In the genomic region with DNA sequence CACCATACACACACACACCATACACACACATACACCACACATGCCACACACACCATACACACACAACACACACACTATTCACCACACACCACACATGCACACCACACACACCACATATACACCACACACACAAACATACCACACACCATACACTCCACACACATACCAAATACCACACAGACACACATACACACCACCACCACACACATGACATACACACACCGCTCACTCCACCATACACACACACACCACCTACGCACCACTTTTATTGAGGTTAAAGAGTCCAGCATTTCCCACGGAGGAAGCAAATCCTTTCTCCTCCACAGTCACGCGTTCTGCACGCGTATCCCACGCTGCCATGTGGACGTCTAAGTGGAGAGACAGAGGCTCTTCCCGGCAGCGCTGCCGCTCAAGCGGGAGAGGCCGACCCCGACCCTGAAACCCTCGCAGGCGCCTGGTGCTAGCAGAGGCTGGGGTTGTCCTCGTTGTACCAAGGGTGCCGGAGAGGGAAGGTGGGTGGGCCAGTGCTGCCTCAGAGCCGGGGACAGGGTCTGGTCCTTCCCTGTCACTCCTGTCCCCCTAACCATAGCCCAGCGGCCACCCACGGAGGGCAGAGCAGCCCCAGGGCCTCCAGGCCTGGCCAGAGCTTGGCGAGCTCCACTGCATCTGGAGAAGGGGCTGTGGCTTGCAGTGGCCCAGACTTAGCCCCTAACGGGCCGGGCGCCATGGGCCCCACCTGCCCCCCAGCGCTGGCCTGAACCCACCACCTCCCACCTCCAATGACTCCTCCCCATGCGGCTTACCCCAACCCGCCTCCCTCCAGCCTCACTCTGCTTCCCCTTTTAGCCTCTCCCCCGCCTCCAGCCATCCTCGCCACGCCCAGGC, we compare ENCODE assay signal across 21 cellular contexts.
"Had no signal": no experiment of that assay in that cellular context is flagged by ENCODE, and none has a peak within 500 bp of the region (broad histone marks: within the 10 kb centered on the region; RNA-seq: fewer than 3 reads in every experiment).

No MANE protein-coding gene starts in this region.

- H2AFZ ChIP-seq: parathyroid adenoma had no signal

- H3K79me2 ChIP-seq: parathyroid adenoma had no signal

- H3K27me3 ChIP-seq: colonic mucosa, gastrocnemius medialis, neutrophil had no signal

- H3K4me3 Mint-ChIP-seq: activated T-cell treated with anti-CD3 and anti-CD28 coated beads, Interleukin-2, amount 50 U/mL, for 72 hours; brain; central memory CD8-positive, alpha-beta T cell; naive B cell; stimulated activated naive B cell treated with anti-CD40 and anti-IgM and Interleukin-4, amounts not matched to agents 10 μg/mL and 1 μg/mL and 100 μg/mL, for 72 hours; T-helper 1 cell treated with Interleukin-12 subunit alpha and Interleukin-12 subunit beta and Interleukin-4 antibody, amounts not matched to agents 30 μg/mL and 1 μg/mL, for 36 hours had no signal

- DNase-seq: activated CD4-positive, alpha-beta T cell treated with anti-CD3 and anti-CD28 coated beads, Interleukin-2, amount 50 U/mL, for 1 hour; activated CD4-positive, CD25-positive, alpha-beta regulatory T cell treated with anti-CD3 and anti-CD28 coated beads, Interleukin-2, amount 50 U/mL, for 72 hours; activated CD8-positive, alpha-beta memory T cell treated with anti-CD3 and anti-CD28 coated beads for 24 hours; activated CD8-positive, alpha-beta memory T cell treated with anti-CD3 and anti-CD28 coated beads, Interleukin-2, amount 50 U/mL, for 48 hours; activated gamma-delta T cell treated with Interleukin-2 at 50 U/mL for 16 hours; activated T-cell treated with anti-CD3 and anti-CD28 coated beads, Interleukin-2, amount 50 U/mL, for 72 hours; colonic mucosa; gastrocnemius medialis; left lung; naive B cell; spleen; stimulated activated CD4-positive, alpha-beta T cell treated with anti-CD3 and anti-CD28 coated beads, Interleukin-4, amount 100 ng/mL, for 4 hours; stimulated activated naive B cell treated with anti-CD40 and anti-IgM and Interleukin-4, amounts not matched to agents 10 μg/mL and 1 μg/mL and 100 μg/mL, for 72 hours had no signal

- H3K36me3 ChIP-seq: colonic mucosa, gastrocnemius medialis, left lung, neutrophil, spleen, thoracic aorta had no signal

- H3K9ac ChIP-seq: parathyroid adenoma had no signal

- H3K4me3 ChIP-seq: colonic mucosa, gastrocnemius medialis, left lung, spleen, thoracic aorta had no signal

- H3K4me1 Mint-ChIP-seq: brain; central memory CD8-positive, alpha-beta T cell; stimulated activated naive B cell treated with anti-CD40 and anti-IgM and Interleukin-4, amounts not matched to agents 10 μg/mL and 1 μg/mL and 100 μg/mL, for 72 hours had no signal

- ATAC-seq: activated T-cell treated with anti-CD3 and anti-CD28 coated beads, Interleukin-2, amount 50 U/mL, for 72 hours; gastrocnemius medialis; left lung; stimulated activated naive B cell treated with anti-CD40 and anti-IgM and Interleukin-4, amounts not matched to agents 10 μg/mL and 1 μg/mL and 100 μg/mL, for 72 hours had no signal

- H3K27ac ChIP-seq: colonic mucosa, gastrocnemius medialis, left lung, neutrophil, parathyroid adenoma, spleen, thoracic aorta, VCaP had no signal

- H3K27ac Mint-ChIP-seq: activated T-cell treated with anti-CD3 and anti-CD28 coated beads, Interleukin-2, amount 50 U/mL, for 72 hours; stimulated activated naive B cell treated with anti-CD40 and anti-IgM and Interleukin-4, amounts not matched to agents 10 μg/mL and 1 μg/mL and 100 μg/mL, for 72 hours; T-helper 1 cell treated with Interleukin-12 subunit alpha and Interleukin-12 subunit beta and Interleukin-4 antibody, amounts not matched to agents 30 μg/mL and 1 μg/mL, for 36 hours had no signal

- H3K9me3 ChIP-seq: colonic mucosa, gastrocnemius medialis, neutrophil, thoracic aorta had no signal

- H3K36me3 Mint-ChIP-seq: brain had no signal

- FAIRE-seq: endometrium had no signal

- H3K4me1 ChIP-seq: colonic mucosa, gastrocnemius medialis, left lung, parathyroid adenoma, spleen had no signal
